9 cellular contexts compared by ENCODE assay signal in genomic region chrX:149525389-149525788, GRCh38. TPM values are rescaled to one million over a fixed set of nuclear protein-coding genes. Genes with fewer than 3 reads are reported as not detected.
DNase-seq lines count a peak whose midpoint lies in the region; ATAC-seq and TF ChIP-seq lines count a peak whose summit lies in the region.
"Not testable (repeated sequence)": the region's sequence is repeated elsewhere in the genome, so short reads cannot be mapped to it uniquely, and the experiment has no call there.
"Had no signal": no experiment of that assay in that cellular context is flagged by ENCODE, and none has a peak within 500 bp of the region (broad histone marks: within the 10 kb centered on the region; RNA-seq: fewer than 3 reads in every experiment).

No MANE protein-coding gene starts in this region.

- intact Hi-C loops in Caco-2 (cut with micrococcal nuclease; ENCODE audit: unreplicated experiment), result not testable (repeated sequence)

- H3K9me3 Mint-ChIP-seq in Caco-2 (ENCODE audit: unreplicated experiment); activated naive CD4-positive, alpha-beta T cell treated with anti-CD3 and anti-CD28 coated beads, Interleukin-2, amount 50 U/mL, for 72 hours: not testable (repeated sequence)

- H3K27me3 Mint-ChIP-seq in Caco-2 (ENCODE audit: insufficient read depth, unreplicated experiment), result not testable (repeated sequence)

- H3K9me3 ChIP-seq in Caco-2, right atrium auricular region: not testable (repeated sequence)

- not testable (repeated sequence) for H3K27ac Mint-ChIP-seq in Caco-2 (ENCODE audit: unreplicated experiment)
- H3K27ac Mint-ChIP-seq in activated naive CD4-positive, alpha-beta T cell treated with anti-CD3 and anti-CD28 coated beads, Interleukin-2, amount 50 U/mL, for 72 hours, result peak overlapping the region; percentile 48 to 74

- H3K4me1 ChIP-seq in Caco-2, result peaks cover 13% of the 10 kb centered on the region
- H3K4me1 ChIP-seq in right atrium auricular region, result not testable (repeated sequence)

- not testable (repeated sequence) for TF ChIP-seq CTCF in Caco-2 (IDR thresholded peaks at IDR 0.05; ENCODE audit: insufficient read depth in 1 of 2, low read depth in 1 of 2, low read length in 1 of 2, severe bottlenecking in 1 of 2, unreplicated experiment in 1 of 2); right atrium auricular region (IDR thresholded peaks at IDR 0.05)

- not testable (repeated sequence) for H3K27me3 ChIP-seq in Caco-2 (replicated peaks; ENCODE audit: control insufficient read depth, insufficient read depth, low read length); right atrium auricular region

- DNase-seq in Caco-2, result peak; percentile 43 to 44
- DNase-seq in NCI-H2107 treated with DMSO at 0.1 percent for 48 hours (lab: John Stamatoyannopoulos, UW; ENCODE audit: unreplicated experiment), result peak; percentile 11
- peak; percentile 52 for DNase-seq in T-helper 9 cell
- peak; percentile 41 to 64 for DNase-seq in activated naive CD4-positive, alpha-beta T cell treated with anti-CD3 and anti-CD28 coated beads, Interleukin-2, amount 50 U/mL, for 72 hours (ENCODE audit: low spot score in 2 of 2)
- DNase-seq in right atrium auricular region (ENCODE audit: low spot score), result peak; percentile 69
- DNase-seq in stimulated activated CD4-positive, alpha-beta T cell treated with anti-CD3 and anti-CD28 coated beads, Interleukin-1b, Interleukin-23, amount 100 ng/mL, for 4 hours (ENCODE audit: low read depth in 2 of 2), result peak; percentile 23 to 39

- not testable (repeated sequence) for BruUV-seq in Caco-2 (replicated peaks; lab: Mats Ljungman, UMichigan)

- not testable (repeated sequence) for H3K4me3 ChIP-seq in Caco-2 (ENCODE audit: low read depth, low read length); right atrium auricular region

- CTCF ChIA-PET in Caco-2 (lab: Charles Lee), result not testable (repeated sequence)

- H3K4me1 Mint-ChIP-seq in Caco-2 (ENCODE audit: low read depth, unreplicated experiment), result not testable (repeated sequence)

- POLR2A ChIA-PET in Caco-2 (lab: Charles Lee), result not testable (repeated sequence)

- not testable (repeated sequence) for H3K36me3 Mint-ChIP-seq in Caco-2 (ENCODE audit: insufficient read depth, unreplicated experiment); activated naive CD4-positive, alpha-beta T cell treated with anti-CD3 and anti-CD28 coated beads, Interleukin-2, amount 50 U/mL, for 72 hours

- not testable (repeated sequence) for H3K27ac ChIP-seq in right atrium auricular region

- H3K36me3 ChIP-seq in Caco-2 (ENCODE audit: control insufficient read depth, insufficient read depth, low read length); right atrium auricular region: not testable (repeated sequence)

- peak; percentile 96 for ATAC-seq in GM19463 (IDR thresholded peaks at IDR 0.05; ENCODE audit: unreplicated experiment)
- ATAC-seq in HG03139 (IDR thresholded peaks at IDR 0.05; ENCODE audit: unreplicated experiment), result peak; percentile 94
- ATAC-seq in activated naive CD4-positive, alpha-beta T cell treated with anti-CD3 and anti-CD28 coated beads, Interleukin-2, amount 50 U/mL, for 72 hours, result peak; percentile 92 to 95

- H3K4me3 Mint-ChIP-seq in Caco-2 (ENCODE audit: unreplicated experiment), result not testable (repeated sequence)

RNA-seq across cellular contexts. Expression of gene EOLA1, which starts 15.4 kb away (rescaled TPM):
- total RNA-seq in Caco-2 (2022), result 7.1 and 10.2 TPM in 2 replicates
- total RNA-seq in activated naive CD4-positive, alpha-beta T cell treated with anti-CD3 and anti-CD28 coated beads, Interleukin-2, amount 50 U/mL, for 72 hours, result 10 to 100 TPM; 13.6 to 50.9 TPM
- total RNA-seq in right atrium auricular region, result 10 to 100 TPM; 10.8 to 14.4 TPM

RNA-seq across cellular contexts. Expression of gene IDS, which starts 20.3 kb away (rescaled TPM):
- total RNA-seq in Caco-2 (2022), result 35.1 and 37.8 TPM in 2 replicates
- 10 to 100 TPM; 35.4 to 77.8 TPM for total RNA-seq in activated naive CD4-positive, alpha-beta T cell treated with anti-CD3 and anti-CD28 coated beads, Interleukin-2, amount 50 U/mL, for 72 hours
- total RNA-seq in right atrium auricular region, result 10 to 100 TPM; 91.1 to 93.1 TPM

RNA-seq across cellular contexts. Expression of gene HSFX3, which starts 24.3 kb away (rescaled TPM):
- total RNA-seq in Caco-2 (2022), result not detected in 2 replicates
- not detected for total RNA-seq in activated naive CD4-positive, alpha-beta T cell treated with anti-CD3 and anti-CD28 coated beads, Interleukin-2, amount 50 U/mL, for 72 hours
- total RNA-seq in right atrium auricular region, result not detected
- total RNA-seq: cardiac muscle cell had no signal

Comparison
In these comparisons a context has a peak if more than half of its experiments do, and no peak if none do; other contexts are left out.
1. DNase-seq: peak in every context shown above with its lines; median percentile 69 in right atrium auricular region; 52 in activated naive CD4-positive, alpha-beta T cell treated with anti-CD3 and anti-CD28 coated beads, Interleukin-2, amount 50 U/mL, for 72 hours; 52 in T-helper 9 cell; 44 in Caco-2; 31 in stimulated activated CD4-positive, alpha-beta T cell treated with anti-CD3 and anti-CD28 coated beads, Interleukin-1b, Interleukin-23, amount 100 ng/mL, for 4 hours; 11 in NCI-H2107 treated with DMSO at 0.1 percent for 48 hours.